8 cellular contexts compared by ENCODE assay signal in genomic region chr14:64504310-64504896, GRCh38. TPM values are rescaled to one million over a fixed set of nuclear protein-coding genes. Genes with fewer than 3 reads are reported as not detected.
DNase-seq lines count a peak whose midpoint lies in the region; ATAC-seq and TF ChIP-seq lines count a peak whose summit lies in the region.

A gene with protein sequence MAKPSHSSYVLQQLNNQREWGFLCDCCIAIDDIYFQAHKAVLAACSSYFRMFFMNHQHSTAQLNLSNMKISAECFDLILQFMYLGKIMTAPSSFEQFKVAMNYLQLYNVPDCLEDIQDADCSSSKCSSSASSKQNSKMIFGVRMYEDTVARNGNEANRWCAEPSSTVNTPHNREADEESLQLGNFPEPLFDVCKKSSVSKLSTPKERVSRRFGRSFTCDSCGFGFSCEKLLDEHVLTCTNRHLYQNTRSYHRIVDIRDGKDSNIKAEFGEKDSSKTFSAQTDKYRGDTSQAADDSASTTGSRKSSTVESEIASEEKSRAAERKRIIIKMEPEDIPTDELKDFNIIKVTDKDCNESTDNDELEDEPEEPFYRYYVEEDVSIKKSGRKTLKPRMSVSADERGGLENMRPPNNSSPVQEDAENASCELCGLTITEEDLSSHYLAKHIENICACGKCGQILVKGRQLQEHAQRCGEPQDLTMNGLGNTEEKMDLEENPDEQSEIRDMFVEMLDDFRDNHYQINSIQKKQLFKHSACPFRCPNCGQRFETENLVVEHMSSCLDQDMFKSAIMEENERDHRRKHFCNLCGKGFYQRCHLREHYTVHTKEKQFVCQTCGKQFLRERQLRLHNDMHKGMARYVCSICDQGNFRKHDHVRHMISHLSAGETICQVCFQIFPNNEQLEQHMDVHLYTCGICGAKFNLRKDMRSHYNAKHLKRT (plus strand): TSS chr14:64504770. CDS start chr14:64521505, 16,735 bp downstream.

- H3K4me2 ChIP-seq in OCI-LY1 (ENCODE audit: low read length), result peak within 1 kb of the TSS; percentile 75

- ATAC-seq in GM19438 (IDR thresholded peaks at IDR 0.05; ENCODE audit: low read depth, unreplicated experiment), result peak; percentile 18

- peak; percentile 54 for DNase-seq in BJ (ENCODE audit: low read depth)
- peak; percentile 69 for DNase-seq in activated T-cell treated with anti-CD3 and anti-CD28 coated beads for 1 hour (ENCODE audit: low read depth)
- peak; percentile 41 for DNase-seq in epidermal melanocyte (ENCODE audit: insufficient read length, low spot score)
- DNase-seq in stimulated activated CD8-positive, alpha-beta memory T cell treated with anti-CD3 and anti-CD28 coated beads, Interleukin-2, amount 100 ng/mL, for 1 hour (ENCODE audit: low read depth in 2 of 2), result peak; percentile 72 to 73

- H2AFZ ChIP-seq in OCI-LY1 (ENCODE audit: low read length), result no peak within 1 kb of the TSS

- no peaks in the 10 kb centered on the region for H4K20me1 ChIP-seq in OCI-LY1 (ENCODE audit: insufficient read depth, low read length)

- TF ChIP-seq CTCF in BJ (IDR thresholded peaks at IDR 0.05; ENCODE audit: insufficient read depth, low read depth, low read length) (no peak), OCI-LY1 (IDR thresholded peaks at IDR 0.05; ENCODE audit: low read length) (no peak)

- H3K9ac ChIP-seq in HUES48 (ENCODE audit: low read depth, low read length) (peak within 1 kb of the TSS; percentile 96), OCI-LY1 (ENCODE audit: low read length) (peak within 1 kb of the TSS; percentile 95)

- H3F3A ChIP-seq in OCI-LY1 (ENCODE audit: insufficient read depth, low read length), result no peaks in the 10 kb centered on the region

- POLR2A ChIA-PET in BJ (lab: Charles Lee), result interaction anchor here (0.6 to 1.0 kb wide), 5 partner anchors 17 to 411 kb away, joined by 3 to 20 read pairs (median 7); partner anchors contain the start of gene HSPA2

- no peaks in the 10 kb centered on the region for H3K27me3 ChIP-seq in BJ (ENCODE audit: control insufficient read depth, insufficient read depth, low read length)
- H3K27me3 ChIP-seq in HUES48 (ENCODE audit: control insufficient read depth, insufficient read depth, low read length), result no peaks in the 10 kb centered on the region
- no peaks in the 10 kb centered on the region for H3K27me3 ChIP-seq in OCI-LY1 (ENCODE audit: insufficient read depth, low read length)
- no peaks in the 10 kb centered on the region for H3K27me3 ChIP-seq in mononuclear cell (ENCODE audit: insufficient read depth, low read length)

- H3K79me2 ChIP-seq in OCI-LY1 (ENCODE audit: insufficient read depth, low read length), result peaks cover 74% of the 10 kb centered on the region

- H3K27ac ChIP-seq in HUES48 (ENCODE audit: low read depth, low read length) (peak within 1 kb of the TSS; percentile 100), OCI-LY1 (ENCODE audit: low read depth, low read length, poor library complexity, severe bottlenecking) (peak within 1 kb of the TSS; percentile 96)

- H3K9me3 ChIP-seq in HUES48 (ENCODE audit: control insufficient read depth, insufficient read depth, low read length) (no peaks in the 10 kb centered on the region), OCI-LY1 (ENCODE audit: low read length) (no peaks in the 10 kb centered on the region), mononuclear cell (ENCODE audit: low read depth, low read length) (no peaks in the 10 kb centered on the region)

- H3K4me3 ChIP-seq in BJ (ENCODE audit: low read depth, low read length), result peak within 1 kb of the TSS; percentile 83
- peak within 1 kb of the TSS; percentile 87 for H3K4me3 ChIP-seq in HUES48 (ENCODE audit: low read depth, low read length)
- H3K4me3 ChIP-seq in OCI-LY1 (ENCODE audit: low read depth, low read length, poor library complexity, severe bottlenecking), result peak within 1 kb of the TSS; percentile 86
- peak within 1 kb of the TSS; percentile 86 for H3K4me3 ChIP-seq in mononuclear cell (ENCODE audit: low read length)

- H3K9me2 ChIP-seq in OCI-LY1 (ENCODE audit: low read depth, low read length), result no peaks in the 10 kb centered on the region

- H3K4me1 ChIP-seq in HUES48 (ENCODE audit: control insufficient read depth, insufficient read depth, low read length) (peaks cover 46% of the 10 kb centered on the region), OCI-LY1 (ENCODE audit: insufficient read depth, low read length, severe bottlenecking) (peaks cover 66% of the 10 kb centered on the region), mononuclear cell (ENCODE audit: insufficient read depth, low read length) (peaks cover 69% of the 10 kb centered on the region)

- CTCF ChIA-PET in BJ (lab: Yijun Ruan, JAX), result interaction anchor here (2.6 kb wide), 1 partner anchor 132 kb away, joined by 12 read pairs; no protein-coding TSS in a partner anchor

- no peaks in the 10 kb centered on the region for H3K36me3 ChIP-seq in BJ (ENCODE audit: control insufficient read depth, insufficient read depth, low read length)
- peaks cover 3% of the 10 kb centered on the region; the same call in 1 of the 2 replicates for H3K36me3 ChIP-seq in HUES48 (ENCODE audit: control insufficient read depth, insufficient read depth, low read length)
- no peaks in the 10 kb centered on the region for H3K36me3 ChIP-seq in OCI-LY1 (ENCODE audit: insufficient read depth, low read length)

RNA-seq across cellular contexts. Expression of the gene that starts here (rescaled TPM):
- 16.0 and 32.7 TPM in 2 replicates for polyA plus RNA-seq in BJ (2011; rRNA removed)
- polyA minus RNA-seq in BJ (2011; rRNA and poly(A)+ RNA removed), result 18.5 and 22.7 TPM in 2 replicates
- 198 TPM for total RNA-seq in mononuclear cell

Comparison
In these comparisons a context has a peak if more than half of its experiments do, and no peak if none do; other contexts are left out.
1. Peak in every context shown above with its lines: DNase-seq, ATAC-seq, H3K4me3 ChIP-seq and H3K27ac ChIP-seq.